10 cellular contexts compared by ENCODE assay signal in the genomic region with DNA sequence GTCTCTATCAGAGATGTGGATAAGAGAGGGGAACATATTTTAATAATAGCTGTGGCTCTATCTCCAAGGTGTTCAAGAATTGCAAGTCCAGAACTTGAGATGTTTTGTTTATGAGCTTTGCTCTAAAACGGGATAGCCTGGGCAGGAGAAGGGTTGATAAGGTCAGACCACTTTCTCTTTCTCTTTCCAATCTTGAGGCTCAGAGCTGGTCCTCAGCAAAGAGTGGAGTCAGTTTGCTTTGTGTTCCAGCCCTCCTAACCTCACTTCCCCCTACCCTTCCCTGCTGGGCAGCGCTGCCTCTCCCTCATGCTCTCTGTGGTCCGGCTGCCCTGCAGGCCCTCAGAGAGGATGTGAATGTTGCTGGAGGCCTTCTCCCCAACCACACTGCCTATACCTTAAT. TPM values are rescaled to one million over a fixed set of nuclear protein-coding genes. Genes with fewer than 3 reads are reported as not detected.
DNase-seq lines count a peak whose midpoint lies in the region; ATAC-seq and TF ChIP-seq lines count a peak whose summit lies in the region.
"Had no signal": no experiment of that assay in that cellular context is flagged by ENCODE, and none has a peak within 500 bp of the region (broad histone marks: within the 10 kb centered on the region; RNA-seq: fewer than 3 reads in every experiment).

No MANE protein-coding gene starts in this region.

- CTCF ChIA-PET in WTC11 (lab: Charles Lee): interaction anchor here (0.9 to 1.0 kb wide), 2 partner anchors 9 to 50 kb away, joined by 3 to 4 read pairs; no protein-coding TSS in a partner anchor

- H3K36me3 Mint-ChIP-seq in activated naive CD8-positive, alpha-beta T cell treated with anti-CD3 and anti-CD28 coated beads, Interleukin-2, amount 50 U/mL, for 24 hours (ENCODE audit: low read depth): peaks cover 15% of the 10 kb centered on the region
- no peaks in the 10 kb centered on the region for H3K36me3 Mint-ChIP-seq in WTC11

- POLR2A ChIA-PET in WTC11 (lab: Charles Lee): no interaction called here

- peak overlapping the region in 2 of 59 donors; percentile 20 to 56 for H3K27ac ChIP-seq in dorsolateral prefrontal cortex
- H3K27ac ChIP-seq: C4-2B had no signal

- TF ChIP-seq CTCF in WTC11 (IDR thresholded peaks at IDR 0.05) (no peak), dorsolateral prefrontal cortex (IDR thresholded peaks at IDR 0.05 in 54 of 56, conservative IDR thresholded peaks at IDR 0.05 in 2 of 56; ENCODE audit: low read depth in 1 of 56, partially characterized antibody in 56 of 56) (no peak)

- peak overlapping the region; percentile 12 for H3K4me3 Mint-ChIP-seq in activated naive CD8-positive, alpha-beta T cell treated with anti-CD3 and anti-CD28 coated beads, Interleukin-2, amount 50 U/mL, for 24 hours
- H3K4me3 Mint-ChIP-seq in stimulated activated naive CD8-positive, alpha-beta T cell treated with anti-CD3 and anti-CD28 coated beads, Interleukin-15, amount 100 ng/mL, for 72 hours: peak overlapping the region; percentile 44 to 73
- H3K4me3 Mint-ChIP-seq in WTC11: no peak overlapping the region

- H3K4me1 Mint-ChIP-seq in activated naive CD8-positive, alpha-beta T cell treated with anti-CD3 and anti-CD28 coated beads, Interleukin-2, amount 50 U/mL, for 24 hours: peaks cover 68% of the 10 kb centered on the region
- H3K4me1 Mint-ChIP-seq in stimulated activated naive CD8-positive, alpha-beta T cell treated with anti-CD3 and anti-CD28 coated beads, Interleukin-15, amount 100 ng/mL, for 72 hours: peaks cover 82% of the 10 kb centered on the region
- H3K4me1 Mint-ChIP-seq in WTC11: peaks cover 21% of the 10 kb centered on the region

- peak; percentile 29 for ATAC-seq in Right ventricle myocardium superior (ENCODE audit: poor library complexity)
- ATAC-seq in left cardiac atrium: no peak
- ATAC-seq in activated naive CD8-positive, alpha-beta T cell treated with anti-CD3 and anti-CD28 coated beads, Interleukin-2, amount 50 U/mL, for 24 hours: peak; percentile 62
- peak; percentile 63 for ATAC-seq in stimulated activated naive CD8-positive, alpha-beta T cell treated with anti-CD3 and anti-CD28 coated beads, Interleukin-15, amount 100 ng/mL, for 72 hours
- ATAC-seq in WTC11: no peak

- H3K27me3 Mint-ChIP-seq in activated naive CD8-positive, alpha-beta T cell treated with anti-CD3 and anti-CD28 coated beads, Interleukin-2, amount 50 U/mL, for 24 hours: no peaks in the 10 kb centered on the region
- H3K27me3 Mint-ChIP-seq in stimulated activated naive CD8-positive, alpha-beta T cell treated with anti-CD3 and anti-CD28 coated beads, Interleukin-15, amount 100 ng/mL, for 72 hours: no peaks in the 10 kb centered on the region
- peaks cover 84% of the 10 kb centered on the region for H3K27me3 Mint-ChIP-seq in WTC11 (ENCODE audit: low read depth)

- H3K27ac Mint-ChIP-seq in activated naive CD8-positive, alpha-beta T cell treated with anti-CD3 and anti-CD28 coated beads, Interleukin-2, amount 50 U/mL, for 24 hours: peak overlapping the region; percentile 30
- peak overlapping the region in 1 of 2 donors; percentile 80 for H3K27ac Mint-ChIP-seq in stimulated activated naive CD8-positive, alpha-beta T cell treated with anti-CD3 and anti-CD28 coated beads, Interleukin-15, amount 100 ng/mL, for 72 hours
- no peak overlapping the region for H3K27ac Mint-ChIP-seq in WTC11

- no peaks in the 10 kb centered on the region for H3K27me3 ChIP-seq in dorsolateral prefrontal cortex

- no peaks in the 10 kb centered on the region for H3K9me3 Mint-ChIP-seq in activated naive CD8-positive, alpha-beta T cell treated with anti-CD3 and anti-CD28 coated beads, Interleukin-2, amount 50 U/mL, for 24 hours
- no peaks in the 10 kb centered on the region for H3K9me3 Mint-ChIP-seq in stimulated activated naive CD8-positive, alpha-beta T cell treated with anti-CD3 and anti-CD28 coated beads, Interleukin-15, amount 100 ng/mL, for 72 hours
- H3K9me3 Mint-ChIP-seq in WTC11: no peaks in the 10 kb centered on the region

- no peak for DNase-seq in Right ventricle myocardium superior
- DNase-seq in left cardiac atrium: no peak
- DNase-seq in M059J (ENCODE audit: low read depth): peak; percentile 17
- no peak for DNase-seq in activated naive CD8-positive, alpha-beta T cell treated with anti-CD3 and anti-CD28 coated beads, Interleukin-2, amount 50 U/mL, for 24 hours
- no peak for DNase-seq in stimulated activated naive CD8-positive, alpha-beta T cell treated with anti-CD3 and anti-CD28 coated beads, Interleukin-15, amount 100 ng/mL, for 72 hours
- no peak for DNase-seq in NCI-H2196 treated with DMSO at 0.1 percent for 48 hours (lab: John Stamatoyannopoulos, UW; ENCODE audit: unreplicated experiment)
- no peak for DNase-seq in WTC11 (ENCODE audit: low spot score)
- no peak for DNase-seq in dorsolateral prefrontal cortex
- DNase-seq: activated gamma-delta T cell treated with Interleukin-2 at 50 U/mL for 16 hours had no signal

- intact Hi-C loops in Right ventricle myocardium superior (cut with DNase I): no loop called here
- intact Hi-C loops in left cardiac atrium (cut with DNase I): no loop called here
- intact Hi-C loops in dorsolateral prefrontal cortex (cut with DNase I): no loop called here

- no peak overlapping the region for H3K4me3 ChIP-seq in dorsolateral prefrontal cortex

TF ChIP-seq in WTC11, 78 proteins besides CTCF, POLR2A, EP300 and RAD21:
- TF ChIP-seq, protein P1, sequence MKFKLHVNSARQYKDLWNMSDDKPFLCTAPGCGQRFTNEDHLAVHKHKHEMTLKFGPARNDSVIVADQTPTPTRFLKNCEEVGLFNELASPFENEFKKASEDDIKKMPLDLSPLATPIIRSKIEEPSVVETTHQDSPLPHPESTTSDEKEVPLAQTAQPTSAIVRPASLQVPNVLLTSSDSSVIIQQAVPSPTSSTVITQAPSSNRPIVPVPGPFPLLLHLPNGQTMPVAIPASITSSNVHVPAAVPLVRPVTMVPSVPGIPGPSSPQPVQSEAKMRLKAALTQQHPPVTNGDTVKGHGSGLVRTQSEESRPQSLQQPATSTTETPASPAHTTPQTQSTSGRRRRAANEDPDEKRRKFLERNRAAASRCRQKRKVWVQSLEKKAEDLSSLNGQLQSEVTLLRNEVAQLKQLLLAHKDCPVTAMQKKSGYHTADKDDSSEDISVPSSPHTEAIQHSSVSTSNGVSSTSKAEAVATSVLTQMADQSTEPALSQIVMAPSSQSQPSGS (CRISPR knock-in tag; IDR thresholded peaks at IDR 0.05; ENCODE audit: borderline replicate concordance, low read depth): no peak
- no peak for TF ChIP-seq NFATC4 (CRISPR knock-in tag; IDR thresholded peaks at IDR 0.05)
- TF ChIP-seq, protein P2, sequence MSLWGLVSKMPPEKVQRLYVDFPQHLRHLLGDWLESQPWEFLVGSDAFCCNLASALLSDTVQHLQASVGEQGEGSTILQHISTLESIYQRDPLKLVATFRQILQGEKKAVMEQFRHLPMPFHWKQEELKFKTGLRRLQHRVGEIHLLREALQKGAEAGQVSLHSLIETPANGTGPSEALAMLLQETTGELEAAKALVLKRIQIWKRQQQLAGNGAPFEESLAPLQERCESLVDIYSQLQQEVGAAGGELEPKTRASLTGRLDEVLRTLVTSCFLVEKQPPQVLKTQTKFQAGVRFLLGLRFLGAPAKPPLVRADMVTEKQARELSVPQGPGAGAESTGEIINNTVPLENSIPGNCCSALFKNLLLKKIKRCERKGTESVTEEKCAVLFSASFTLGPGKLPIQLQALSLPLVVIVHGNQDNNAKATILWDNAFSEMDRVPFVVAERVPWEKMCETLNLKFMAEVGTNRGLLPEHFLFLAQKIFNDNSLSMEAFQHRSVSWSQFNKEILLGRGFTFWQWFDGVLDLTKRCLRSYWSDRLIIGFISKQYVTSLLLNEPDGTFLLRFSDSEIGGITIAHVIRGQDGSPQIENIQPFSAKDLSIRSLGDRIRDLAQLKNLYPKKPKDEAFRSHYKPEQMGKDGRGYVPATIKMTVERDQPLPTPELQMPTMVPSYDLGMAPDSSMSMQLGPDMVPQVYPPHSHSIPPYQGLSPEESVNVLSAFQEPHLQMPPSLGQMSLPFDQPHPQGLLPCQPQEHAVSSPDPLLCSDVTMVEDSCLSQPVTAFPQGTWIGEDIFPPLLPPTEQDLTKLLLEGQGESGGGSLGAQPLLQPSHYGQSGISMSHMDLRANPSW (CRISPR knock-in tag; conservative IDR thresholded peaks at IDR 0.05; ENCODE audit: low read depth): no peak
- no peak for TF ChIP-seq PRRX2 (CRISPR knock-in tag; IDR thresholded peaks at IDR 0.05)
- TF ChIP-seq OVOL2 (CRISPR knock-in tag; IDR thresholded peaks at IDR 0.05; ENCODE audit: borderline replicate concordance): no peak

RNA-seq across cellular contexts. Expression of a gene that starts 13.8 kb away (rescaled TPM):
- 0.65 TPM for total RNA-seq in Right ventricle myocardium superior
- 1 to 10 TPM; 1.7 to 2.1 TPM for total RNA-seq in left cardiac atrium
- total RNA-seq in M059J (2014; rRNA removed; shearing (Covaris generic)): not detected in 2 replicates
- 0.11 to 0.23 TPM (median 0.18 TPM) in 3 replicates for total RNA-seq in WTC11 (2021)
- total RNA-seq in dorsolateral prefrontal cortex: 1 to 10 TPM in 86 of 120 experiments, under 1 TPM in 33, not detected in 1; 0.42 to 7.3 (median 1.4) TPM

Comparison
In these comparisons a context has a peak if more than half of its experiments do, and no peak if none do; other contexts are left out.
1. ATAC-seq: peak in Right ventricle myocardium superior (single experiment), activated naive CD8-positive, alpha-beta T cell treated with anti-CD3 and anti-CD28 coated beads, Interleukin-2, amount 50 U/mL, for 24 hours (single experiment) and stimulated activated naive CD8-positive, alpha-beta T cell treated with anti-CD3 and anti-CD28 coated beads, Interleukin-15, amount 100 ng/mL, for 72 hours (single experiment); none in left cardiac atrium (0 of 2) and WTC11 (single experiment).